20 cellular contexts compared by ENCODE assay signal in genomic region chrX:134000260-134001245, GRCh38. TPM values are rescaled to one million over a fixed set of nuclear protein-coding genes. Genes with fewer than 3 reads are reported as not detected.
DNase-seq lines count a peak whose midpoint lies in the region; FAIRE-seq and TF ChIP-seq lines count a peak whose summit lies in the region.
"Had no signal": no experiment of that assay in that cellular context is flagged by ENCODE, and none has a peak within 500 bp of the region (broad histone marks: within the 10 kb centered on the region; RNA-seq: fewer than 3 reads in every experiment).

No MANE protein-coding gene starts in this region.

- no peak overlapping the region for H3K4ac ChIP-seq in neuronal stem cell (ENCODE audit: low read length)

- H2AFZ ChIP-seq in neuronal stem cell (ENCODE audit: low read length) = no peak overlapping the region

- H3K27ac ChIP-seq in BLaER1 (no peak overlapping the region), HEK293 (ENCODE audit: extremely low read depth, low read depth, low read length) (peak overlapping the region; percentile 52), neuronal stem cell (replicated peaks; ENCODE audit: low read length) (peak overlapping the region; percentile 49), stomach (no peak overlapping the region)

- TF ChIP-seq EP300 in stomach (IDR thresholded peaks at IDR 0.05) = no peak

- H3K18ac ChIP-seq in neuronal stem cell (ENCODE audit: low read length) = no peak overlapping the region

- H4K8ac ChIP-seq in neuronal stem cell (ENCODE audit: low read depth, low read length) = no peak overlapping the region

- no peak overlapping the region for H2BK15ac ChIP-seq in neuronal stem cell (ENCODE audit: low read length)

- POLR2A ChIA-PET in HEK293 (lab: Yijun Ruan, JAX) = interaction anchor here (0.7 to 1.1 kb wide), 2 partner anchors 15 to 20 kb away, joined by 3 to 4 read pairs; partner anchors contain the start of gene GPC3

- no peak overlapping the region for H3K14ac ChIP-seq in neuronal stem cell (ENCODE audit: low read length)

- peaks cover 51% of the 10 kb centered on the region for H3K4me1 Mint-ChIP-seq in chondrocyte (ENCODE audit: low read depth)
- H3K4me1 Mint-ChIP-seq: CD14-positive monocyte had no signal

- no CpG with 5 or more reads among the region's 14 CpGs for WGBS in neuronal stem cell (ENCODE audit: extremely low coverage in 2 of 2, insufficient read length in 2 of 2, insufficient replicate concordance in 1 of 2), 2 donors
- 39 to 60% (median 46%) methylated on average over 14 of the region's 14 CpGs for WGBS in stomach, 5 donors

- no peaks in the 10 kb centered on the region for H3K79me1 ChIP-seq in neuronal stem cell (ENCODE audit: low read depth, low read length)

- DNase-seq in bronchial epithelial cell (ENCODE audit: low read depth) (no peak), neuronal stem cell (ENCODE audit: low spot score) (no peak), chondrocyte (ENCODE audit: low spot score) (no peak), stomach (no peak), KBM-7 (no peak), amygdala (lab: John Stamatoyannopoulos, UW) (no peak)
- DNase-seq: DMS53, HFFc6, NCI-H1694 treated with DMSO at 0.1 percent for 48 hours, NCI-H2081 treated with DMSO at 0.1 percent for 48 hours, NCI-H2171 treated with DMSO at 0.1 percent for 48 hours, NCI-H526 treated with DMSO at 0.1 percent for 48 hours, RPMI8226, SHP77 treated with DMSO at 0.1 percent for 48 hours had no signal

- no peak for TF ChIP-seq POLR2A in stomach (IDR thresholded peaks at IDR 0.05)

- H3K27me3 Mint-ChIP-seq in chondrocyte (ENCODE audit: low read depth) = no peaks in the 10 kb centered on the region

- H3K36me3 ChIP-seq in BLaER1 (no peaks in the 10 kb centered on the region), HEK293 (ENCODE audit: control insufficient read depth in 2 of 2, insufficient read depth in 1 of 2, low read length in 2 of 2) (no peaks in the 10 kb centered on the region), bronchial epithelial cell (ENCODE audit: control insufficient read depth, insufficient read depth, low read length) (no peaks in the 10 kb centered on the region), neuronal stem cell (replicated peaks in 1 of 2; ENCODE audit: control insufficient read depth in 2 of 2, insufficient read depth in 2 of 2, low read length in 2 of 2) (no peaks in the 10 kb centered on the region), stomach (no peaks in the 10 kb centered on the region)

- H3K4me3 ChIP-seq in BLaER1 (no peak overlapping the region), HEK293 (ENCODE audit: low read depth, low read length) (no peak overlapping the region), bronchial epithelial cell (ENCODE audit: low read depth, low read length) (no peak overlapping the region), neuronal stem cell (ENCODE audit: low read length in 2 of 2) (no peak overlapping the region), stomach (no peak overlapping the region)
- H3K4me3 ChIP-seq: K562 had no signal

- no peak overlapping the region for H4K91ac ChIP-seq in neuronal stem cell (ENCODE audit: low read depth, low read length, poor library complexity)

- no peak for TF ChIP-seq CTCF in HEK293 (tag by site-specific recombination; IDR thresholded peaks at IDR 0.05)
- no peak for TF ChIP-seq CTCF in bronchial epithelial cell (IDR thresholded peaks at IDR 0.05; ENCODE audit: insufficient read depth, low read length, severe bottlenecking)
- no peak for TF ChIP-seq CTCF in chondrocyte (IDR thresholded peaks at IDR 0.05)
- no peak for TF ChIP-seq CTCF in stomach (IDR thresholded peaks at IDR 0.05)

- peak overlapping the region; percentile 56; the same call in 1 of the 2 replicates for H3K4me2 ChIP-seq in BLaER1
- H3K4me2 ChIP-seq in neuronal stem cell (ENCODE audit: insufficient read depth, low read length, poor library complexity, severe bottlenecking) = peak overlapping the region; percentile 11

- H3K27me3 ChIP-seq in BLaER1 = peaks cover 90% of the 10 kb centered on the region
- H3K27me3 ChIP-seq in bronchial epithelial cell (ENCODE audit: control insufficient read depth, insufficient read depth, low read length) = no peaks in the 10 kb centered on the region
- peaks cover 0 to 20% (median 0%) of the 10 kb centered on the region in 3 experiments for H3K27me3 ChIP-seq in neuronal stem cell (ENCODE audit: control insufficient read depth in 3 of 3, insufficient read depth in 3 of 3, low read depth in 1 of 3, low read length in 3 of 3)
- peaks cover 0 to 6% (median 0%) of the 10 kb centered on the region in 3 donors for H3K27me3 ChIP-seq in stomach

- intact Hi-C loops in stomach (cut with DNase I; ENCODE audit: low total_unique reads) = no loop called here

- in situ Hi-C loops in KBM-7 (cut with MboI; ENCODE audit: low pct_unique_long_range_greater_than_20kb, low sequenced_read_pairs) = no loop called here

- peak; percentile 28 for FAIRE-seq in bronchial epithelial cell (lab: Jason Lieb, UNC)
- FAIRE-seq: A204.1, GM19239, K562 had no signal

- CTCF ChIA-PET in HEK293 (lab: Yijun Ruan, JAX) = interaction anchor here (0.6 kb wide), 2 partner anchors 42 to 149 kb away, joined by 4 to 5 read pairs; no protein-coding TSS in a partner anchor

- no peak overlapping the region for H3K23ac ChIP-seq in neuronal stem cell (ENCODE audit: low read depth, low read length, poor library complexity)

- H3K9me3 ChIP-seq in BLaER1 (no peaks in the 10 kb centered on the region), HEK293 (ENCODE audit: control insufficient read depth, insufficient read depth, low read depth, low read length) (no peaks in the 10 kb centered on the region), neuronal stem cell (replicated peaks in 1 of 2; ENCODE audit: control insufficient read depth in 2 of 2, insufficient read depth in 1 of 2, low read depth in 1 of 2, low read length in 2 of 2) (no peaks in the 10 kb centered on the region), stomach (no peaks in the 10 kb centered on the region)

- peaks cover 19% of the 10 kb centered on the region for H3K4me1 ChIP-seq in BLaER1
- peaks cover 12% of the 10 kb centered on the region; the same call in 1 of the 2 replicates for H3K4me1 ChIP-seq in HEK293 (ENCODE audit: control insufficient read depth, insufficient read depth, low read length)
- H3K4me1 ChIP-seq in neuronal stem cell (ENCODE audit: control insufficient read depth in 2 of 2, insufficient read depth in 1 of 2, low read depth in 1 of 2, low read length in 2 of 2) = peaks cover 2 to 3% of the 10 kb centered on the region in 2 donors
- H3K4me1 ChIP-seq in stomach = no peaks in the 10 kb centered on the region

- no peak overlapping the region for H2BK12ac ChIP-seq in neuronal stem cell (ENCODE audit: low read length)

- H3K9ac ChIP-seq in BLaER1 = no peak overlapping the region
- H3K9ac ChIP-seq in neuronal stem cell (ENCODE audit: low read depth, low read length, poor library complexity) = no peak overlapping the region

- no peak overlapping the region for H2AK5ac ChIP-seq in neuronal stem cell (ENCODE audit: low read depth, low read length)

- no peaks in the 10 kb centered on the region for H3K9me3 Mint-ChIP-seq in chondrocyte (ENCODE audit: low read depth)
- H3K9me3 Mint-ChIP-seq: HFFc6 had no signal

- H3K4me3 Mint-ChIP-seq in chondrocyte (ENCODE audit: unreplicated experiment) = no peak overlapping the region
- H3K4me3 Mint-ChIP-seq: CD14-positive monocyte, HFFc6 had no signal

- no peak overlapping the region for H2BK5ac ChIP-seq in neuronal stem cell (ENCODE audit: low read length)

- H2BK120ac ChIP-seq in neuronal stem cell (ENCODE audit: low read depth, low read length) = no peak overlapping the region

- H3K36me3 Mint-ChIP-seq in chondrocyte (ENCODE audit: low read depth) = no peaks in the 10 kb centered on the region
- H3K36me3 Mint-ChIP-seq: CD14-positive monocyte had no signal

- no peak overlapping the region for H3K27ac Mint-ChIP-seq in chondrocyte (ENCODE audit: unreplicated experiment)
- H3K27ac Mint-ChIP-seq: HFFc6 had no signal

- H4K20me1 ChIP-seq in BLaER1 = peaks cover 7% of the 10 kb centered on the region; the same call in 1 of the 2 replicates

TF ChIP-seq in HEK293, 187 proteins besides CTCF, POLR2A, EP300 and RAD21 (continues in another document):
- TF ChIP-seq HOXC10 (CRISPR knock-in tag; IDR thresholded peaks at IDR 0.05) (no peak), OVOL3 (tag by site-specific recombination; IDR thresholded peaks at IDR 0.05) (0 out of 2 replicates have a peak, but pooled peaks have one; percentile 10), ZBTB20 (tag by site-specific recombination; IDR thresholded peaks at IDR 0.05) (peak; percentile 65), TCF7L2 (IDR thresholded peaks at IDR 0.05; ENCODE audit: borderline replicate concordance, low read depth, low read length) (peak; percentile 43; the same call in 1 of the 2 replicates), WT1 (tag by site-specific recombination; IDR thresholded peaks at IDR 0.05) (peak; percentile 38), ZBTB44 (tag by site-specific recombination; IDR thresholded peaks at IDR 0.05) (no peak), ZNF768 (tag by site-specific recombination; IDR thresholded peaks at IDR 0.05) (no peak), ZNF335 (tag by site-specific recombination; conservative IDR thresholded peaks at IDR 0.05) (peak; percentile 9; the same call in 1 of the 2 replicates), ZFP3 (tag by site-specific recombination; IDR thresholded peaks at IDR 0.05; ENCODE audit: low read depth) (no peak), SETDB1 (IDR thresholded peaks at IDR 0.05; ENCODE audit: insufficient read length, low read length) (no peak), ZBTB48 (tag by site-specific recombination; IDR thresholded peaks at IDR 0.05) (no peak), ZNF658 (tag by site-specific recombination; IDR thresholded peaks at IDR 0.05) (no peak), ZNF629 (tag by site-specific recombination; IDR thresholded peaks at IDR 0.05) (peak; percentile 71; the same call in 1 of the 2 replicates)

RNA-seq across cellular contexts. Expression of gene GPC3, which starts 15.2 kb away (rescaled TPM):
- total RNA-seq in bronchial epithelial cell (0.26 and 0.90 TPM in 2 replicates), chondrocyte (1.5 to 5.9 TPM (median 1.9 TPM) in 3 replicates), stomach (100 to 1,000 TPM in 1 of 5 donors, 10 to 100 TPM in 2, 1 to 10 TPM in 2; 2.7 to 137 (median 18.8) TPM)
- 308 TPM for polyA plus RNA-seq in neuronal stem cell (2013, experiment 1 of 2)
- polyA plus RNA-seq in neuronal stem cell (2013, experiment 2 of 2) = 313 TPM
- polyA plus RNA-seq in stomach = 1 to 10 TPM in 1 of 3 donors, under 1 TPM in 2; 0.46 to 2.5 (median 0.87) TPM
- total RNA-seq: HFFc6 had no signal
- polyA plus RNA-seq: CD14-positive monocyte, K562 had no signal

Comparison
In these comparisons a context has a peak if more than half of its experiments do, and no peak if none do; other contexts are left out.
1. H3K27ac ChIP-seq: peak in HEK293 (single experiment) and neuronal stem cell (single experiment); none in BLaER1 (single experiment) and stomach (0 of 5).